ENCODE assay signal across 25 cellular contexts in genomic region chr7:44376429-44377133, GRCh38. TPM values are rescaled to one million over a fixed set of nuclear protein-coding genes. Genes with fewer than 3 reads are reported as not detected.
DNase-seq lines count a peak whose midpoint lies in the region; ATAC-seq, FAIRE-seq and TF ChIP-seq lines count a peak whose summit lies in the region.
"Had no signal": no experiment of that assay in that cellular context is flagged by ENCODE, and none has a peak within 500 bp of the region (broad histone marks: within the 10 kb centered on the region; RNA-seq: fewer than 3 reads in every experiment).

No MANE protein-coding gene starts in this region.

- FAIRE-seq in K562 (lab: Jason Lieb, UNC): no peak
- FAIRE-seq: GM12892 had no signal

- no peak for TF ChIP-seq RAD21 in K562 (CRISPR knock-in tag; conservative IDR thresholded peaks at IDR 0.05 in 1 of 2, IDR thresholded peaks at IDR 0.05 in 1 of 2)

- no peak for TF ChIP-seq CTCF in CD8-positive, alpha-beta T cell (IDR thresholded peaks at IDR 0.05)
- TF ChIP-seq CTCF in K562 (IDR thresholded peaks at IDR 0.05 in 2 of 3, conservative IDR thresholded peaks at IDR 0.05 in 1 of 3; ENCODE audit: insufficient read depth in 2 of 3, low read depth in 1 of 3, low read length in 3 of 3) (no peak), esophagus squamous epithelium (IDR thresholded peaks at IDR 0.05) (no peak)

- no peaks in the 10 kb centered on the region for H3K27me3 Mint-ChIP-seq in CD8-positive, alpha-beta T cell (ENCODE audit: low read depth)
- peaks cover 7 to 22% (median 9%) of the 10 kb centered on the region in 3 donors for H3K27me3 Mint-ChIP-seq in naive B cell
- H3K27me3 Mint-ChIP-seq: activated T-cell treated with anti-CD3 and anti-CD28 coated beads, Interleukin-2, amount 50 U/mL, for 24 hours had no signal

- H3K4me1 ChIP-seq in CD8-positive, alpha-beta T cell (ENCODE audit: insufficient read depth, low read length): no peaks in the 10 kb centered on the region
- H3K4me1 ChIP-seq in K562 (replicated peaks in 1 of 2; ENCODE audit: control insufficient read depth in 2 of 2, insufficient read depth in 2 of 2, low read length in 2 of 2) (peaks cover 3 to 4% of the 10 kb centered on the region in 2 experiments; a peak in 4 of 5 replicates), esophagus squamous epithelium (peaks cover 0 to 9% (median 0%) of the 10 kb centered on the region in 3 donors)
- H3K4me1 ChIP-seq: ascending aorta; BLaER1 treated with 17β-estradiol and CSF1 and Interleukin-3, amounts not matched to agents 10 nM and 100 nM; Caco-2; Peyer's patch; suprapubic skin; uterus had no signal

- no TSS peak for BruUV-seq in K562 (replicated peaks; lab: Mats Ljungman, UMichigan)

- no peaks in the 10 kb centered on the region for H3K9me3 Mint-ChIP-seq in CD8-positive, alpha-beta T cell
- no peaks in the 10 kb centered on the region for H3K9me3 Mint-ChIP-seq in naive B cell
- H3K9me3 Mint-ChIP-seq: activated T-cell treated with anti-CD3 and anti-CD28 coated beads, Interleukin-2, amount 50 U/mL, for 24 hours; T-helper 1 cell treated with Interleukin-12 subunit alpha and Interleukin-12 subunit beta and Interleukin-4 antibody, amounts not matched to agents 30 μg/mL and 1 μg/mL, for 36 hours had no signal

- no peaks in the 10 kb centered on the region for H3K36me3 Mint-ChIP-seq in CD8-positive, alpha-beta T cell
- H3K36me3 Mint-ChIP-seq in naive B cell: no peaks in the 10 kb centered on the region

- TF ChIP-seq EP300 in K562 (IDR thresholded peaks at IDR 0.05; ENCODE audit: low read length): no peak

- peaks cover 8% of the 10 kb centered on the region for H3K9me1 ChIP-seq in K562 (ENCODE audit: control insufficient read depth, insufficient read depth, low read length)

- no peak overlapping the region for H3K9ac ChIP-seq in K562 (ENCODE audit: insufficient read depth in 1 of 2, low read depth in 2 of 2, low read length in 2 of 2)
- H3K9ac ChIP-seq: BLaER1 treated with 17β-estradiol and CSF1 and Interleukin-3, amounts not matched to agents 10 nM and 100 nM had no signal

- H3K36me3 ChIP-seq in CD8-positive, alpha-beta T cell (ENCODE audit: insufficient read depth, low read length): no peaks in the 10 kb centered on the region
- H3K36me3 ChIP-seq in H7 (replicated peaks; ENCODE audit: control insufficient read depth, insufficient read depth, low read length): no peaks in the 10 kb centered on the region
- no peaks in the 10 kb centered on the region for H3K36me3 ChIP-seq in K562 (ENCODE audit: control insufficient read depth, insufficient read depth, low read length)
- H3K36me3 ChIP-seq in esophagus squamous epithelium: peaks cover 0 to 11% (median 0%) of the 10 kb centered on the region in 3 donors
- H3K36me3 ChIP-seq: ascending aorta, Peyer's patch, uterus had no signal

- no peak overlapping the region for H3K4me3 ChIP-seq in CD8-positive, alpha-beta T cell (ENCODE audit: low read depth, low read length)
- H3K4me3 ChIP-seq in H7 (ENCODE audit: insufficient read depth, low read depth, low read length): no peak overlapping the region
- H3K4me3 ChIP-seq in K562: no peak overlapping the region
- H3K4me3 ChIP-seq in esophagus squamous epithelium: no peak overlapping the region
- H3K4me3 ChIP-seq: ascending aorta; BLaER1 treated with 17β-estradiol and CSF1 and Interleukin-3, amounts not matched to agents 10 nM and 100 nM; Peyer's patch; suprapubic skin; uterus had no signal

- CTCF ChIA-PET in CD8-positive, alpha-beta T cell (lab: Charles Lee): no interaction called here
- CTCF ChIA-PET in K562 (lab: Yijun Ruan, JAX; ENCODE audit: low intra/inter-chr PET ratio): no interaction called here

- 0 out of 2 replicates have a peak, but pooled peaks cover under 1% of the 10 kb centered on the region for H4K20me1 ChIP-seq in K562 (replicated peaks; ENCODE audit: control insufficient read depth, insufficient read depth, low read length)

- peak overlapping the region; percentile 77 for H3K27ac Mint-ChIP-seq in CD8-positive, alpha-beta T cell
- H3K27ac Mint-ChIP-seq in naive B cell: peak overlapping the region in 4 of 6 donors; percentile 15 to 90 (median 68)
- H3K27ac Mint-ChIP-seq: activated T-cell treated with anti-CD3 and anti-CD28 coated beads, Interleukin-2, amount 50 U/mL, for 24 hours; T-helper 1 cell treated with Interleukin-12 subunit alpha and Interleukin-12 subunit beta and Interleukin-4 antibody, amounts not matched to agents 30 μg/mL and 1 μg/mL, for 36 hours had no signal

- no peaks in the 10 kb centered on the region for H3K9me3 ChIP-seq in CD8-positive, alpha-beta T cell (ENCODE audit: low read length)
- H3K9me3 ChIP-seq in K562 (replicated peaks; ENCODE audit: control insufficient read depth, insufficient read depth, low read depth, low read length) (no peaks in the 10 kb centered on the region), esophagus squamous epithelium (no peaks in the 10 kb centered on the region)
- H3K9me3 ChIP-seq: ascending aorta; BLaER1 treated with 17β-estradiol and CSF1 and Interleukin-3, amounts not matched to agents 10 nM and 100 nM; Caco-2; Peyer's patch; suprapubic skin; uterus had no signal

- DNase-seq in CD8-positive, alpha-beta T cell: peak in 1 of 7 experiments; percentile 45
- peak; percentile 7 for DNase-seq in H7
- no peak for DNase-seq in K562 (ENCODE audit: extremely low read depth in 1 of 4, low spot score in 3 of 4)
- DNase-seq in naive B cell: no peak
- DNase-seq in posterior vena cava (ENCODE audit: low spot score): no peak
- DNase-seq in esophagus squamous epithelium (lab: John Stamatoyannopoulos, UW): no peak
- DNase-seq: activated CD8-positive, alpha-beta T cell treated with anti-CD3 and anti-CD28 coated beads, Interleukin-2, amount 10 ng/mL, durations not matched to agents 7 days and 5 days; activated naive CD4-positive, alpha-beta T cell; activated T-cell treated with anti-CD3 and anti-CD28 coated beads, Interleukin-2, amount 50 U/mL, for 24 hours; Caco-2; glutamatergic neuron; kidney glomerular epithelial cell; mammary epithelial cell; NCI-H1694; NCI-H526; occipital lobe; Peyer's patch; uterus had no signal

- in situ Hi-C loops in K562 (cut with MboI): no loop called here

- no peaks in the 10 kb centered on the region for H3K79me2 ChIP-seq in K562 (ENCODE audit: control insufficient read depth, insufficient read depth, low read length)

- POLR2A ChIA-PET in CD8-positive, alpha-beta T cell (lab: Charles Lee): no interaction called here
- POLR2A ChIA-PET in K562 (lab: Yijun Ruan, JAX): no interaction called here

- ATAC-seq in CD8-positive, alpha-beta T cell: no peak
- ATAC-seq in K562: no peak
- ATAC-seq in naive B cell (ENCODE audit: low read depth in 2 of 2): no peak
- no peak for ATAC-seq in GM21390 (IDR thresholded peaks at IDR 0.05; ENCODE audit: unreplicated experiment)
- ATAC-seq: activated CD8-positive, alpha-beta T cell treated with anti-CD3 and anti-CD28 coated beads, Interleukin-2, amount 10 ng/mL, durations not matched to agents 7 days and 5 days had no signal

- no peak overlapping the region for H3K4me2 ChIP-seq in K562 (ENCODE audit: insufficient read depth, low read length)
- H3K4me2 ChIP-seq: BLaER1 treated with 17β-estradiol and CSF1 and Interleukin-3, amounts not matched to agents 10 nM and 100 nM had no signal

- no peak overlapping the region for H3K4me3 Mint-ChIP-seq in CD8-positive, alpha-beta T cell
- no peak overlapping the region for H3K4me3 Mint-ChIP-seq in naive B cell
- H3K4me3 Mint-ChIP-seq: activated CD8-positive, alpha-beta T cell treated with anti-CD3 and anti-CD28 coated beads, Interleukin-2, amount 10 ng/mL, durations not matched to agents 7 days and 5 days; activated T-cell treated with anti-CD3 and anti-CD28 coated beads, Interleukin-2, amount 50 U/mL, for 24 hours; T-helper 1 cell treated with Interleukin-12 subunit alpha and Interleukin-12 subunit beta and Interleukin-4 antibody, amounts not matched to agents 30 μg/mL and 1 μg/mL, for 36 hours had no signal

- intact Hi-C loops in CD8-positive, alpha-beta T cell (cut with DNase I, micrococcal nuclease): no loop called here
- intact Hi-C loops in K562 (cut with micrococcal nuclease): loop anchor here (10.0 kb wide), 1 partner anchor 98 kb away; no protein-coding TSS in a partner anchor
- intact Hi-C loops in posterior vena cava (cut with DNase I): no loop called here
- intact Hi-C loops in esophagus squamous epithelium (cut with DNase I): no loop called here

- 11% methylated on average over 3 of the region's 7 CpGs for WGBS in K562 (ENCODE audit: insufficient coverage, low coverage, missing lambda C conversion rate)
- 46 to 53% methylated on average over 5 to 7 of the region's 7 CpGs for WGBS in esophagus squamous epithelium, 2 donors

- H3K27me3 ChIP-seq in CD8-positive, alpha-beta T cell (ENCODE audit: insufficient read depth, low read length): no peaks in the 10 kb centered on the region
- H3K27me3 ChIP-seq in H7 (ENCODE audit: control insufficient read depth, insufficient read depth, low read length): no peaks in the 10 kb centered on the region
- H3K27me3 ChIP-seq in K562 (ENCODE audit: control insufficient read depth in 2 of 2, insufficient read depth in 2 of 2, low read length in 2 of 2): peaks cover 0 to 11% of the 10 kb centered on the region in 2 experiments; a peak in 2 of 5 replicates
- peaks cover 0 to 22% (median 0%) of the 10 kb centered on the region in 4 donors for H3K27me3 ChIP-seq in esophagus squamous epithelium
- H3K27me3 ChIP-seq: ascending aorta; BLaER1 treated with 17β-estradiol and CSF1 and Interleukin-3, amounts not matched to agents 10 nM and 100 nM; Peyer's patch; suprapubic skin; uterus had no signal

- no peak overlapping the region for H2AFZ ChIP-seq in K562 (ENCODE audit: low read depth, low read length)

- TF ChIP-seq POLR2A in K562 (conservative IDR thresholded peaks at IDR 0.05) (no peak), esophagus squamous epithelium (IDR thresholded peaks at IDR 0.05) (no peak)

- H3K4me1 Mint-ChIP-seq in CD8-positive, alpha-beta T cell (ENCODE audit: low read depth): peaks cover 5% of the 10 kb centered on the region
- peaks cover 8 to 29% (median 13%) of the 10 kb centered on the region in 3 donors for H3K4me1 Mint-ChIP-seq in naive B cell

- H3K27ac ChIP-seq in CD8-positive, alpha-beta T cell (ENCODE audit: low read depth, low read length): no peak overlapping the region
- H3K27ac ChIP-seq in K562 (ENCODE audit: extremely low read depth, low read depth, low read length) (no peak overlapping the region), esophagus squamous epithelium (no peak overlapping the region)
- H3K27ac ChIP-seq: ascending aorta; BLaER1 treated with 17β-estradiol and CSF1 and Interleukin-3, amounts not matched to agents 10 nM and 100 nM; Peyer's patch; suprapubic skin; uterus had no signal

RNA-seq across cellular contexts. Expression of gene CAMK2B, which starts 51.2 kb away (rescaled TPM):
- not detected for total RNA-seq in CD8-positive, alpha-beta T cell
- total RNA-seq in H7 (2014; rRNA removed; shearing (Covaris generic)): 0.31 TPM in 1 of 2 replicates, not detected in the other
- total RNA-seq in K562 (2011; cell fraction: chromatin; rRNA removed; ENCODE audit: low replicate concordance): 0.23 TPM in 1 of 2 replicates, not detected in the other
- total RNA-seq in K562 (2011; cell fraction: nucleolus; rRNA removed): 0.26 and 0.50 TPM in 2 replicates
- not detected in 2 replicates for total RNA-seq in K562 (2011; cell fraction: nucleoplasm; rRNA removed)
- 0.09 and 0.16 TPM in 2 replicates for total RNA-seq in K562 (2014; rRNA removed)
- total RNA-seq in K562 (2014; rRNA removed; fragmentation: Illumina TruSeq; extraction: Trizol): not detected in 2 replicates
- total RNA-seq in K562 (2015; rRNA removed; fragmentation: Illumina TruSeq; extraction: Trizol): 0.04 TPM in 2 replicates
- total RNA-seq in K562 (2021): 0.29 TPM in 1 of 2 replicates, not detected in the other
- polyA plus RNA-seq in K562 (2011; rRNA removed): 0.04 and 0.12 TPM in 2 replicates
- 0.04 and 0.13 TPM in 2 replicates for polyA plus RNA-seq in K562 (2011; cell fraction: cytosol; rRNA removed)
- 0.10 and 0.18 TPM in 2 replicates for polyA plus RNA-seq in K562 (2011; cell fraction: nucleus; rRNA removed)
- polyA plus RNA-seq in K562 (2012): 0.09 and 0.18 TPM in 2 replicates
- polyA plus RNA-seq in K562 (2014; fragmentation: Illumina TruSeq; extraction: Trizol): 0.07 and 0.10 TPM in 2 replicates
- not detected for polyA plus RNA-seq in K562 (2014; fragmentation: Nextera tagmentation; extraction: Ambion mirVana)
- polyA plus RNA-seq in K562 (2014; rRNA removed): 0.05 and 0.08 TPM in 2 replicates
- not detected in 2 replicates for polyA minus RNA-seq in K562 (2011; rRNA and poly(A)+ RNA removed)
- not detected in 2 replicates for polyA minus RNA-seq in K562 (2011; cell fraction: cytosol; rRNA and poly(A)+ RNA removed)
- not detected in 2 replicates for polyA minus RNA-seq in K562 (2011; cell fraction: nucleus; rRNA and poly(A)+ RNA removed)
- polyA plus RNA-seq in naive B cell (ENCODE audit: low read depth in 6 of 6): not detected
- total RNA-seq in posterior vena cava: 1 to 10 TPM; 1.2 to 3.5 TPM
- total RNA-seq in esophagus squamous epithelium: under 1 TPM; 0.26 to 0.95 (median 0.69) TPM
- total RNA-seq: activated CD8-positive, alpha-beta T cell treated with anti-CD3 and anti-CD28 coated beads, Interleukin-2, amount 10 ng/mL, durations not matched to agents 7 days and 5 days; Caco-2 had no signal
- polyA plus RNA-seq: AG04450 had no signal
